ENCODE assay signal across 1 cellular context in the genomic region with DNA sequence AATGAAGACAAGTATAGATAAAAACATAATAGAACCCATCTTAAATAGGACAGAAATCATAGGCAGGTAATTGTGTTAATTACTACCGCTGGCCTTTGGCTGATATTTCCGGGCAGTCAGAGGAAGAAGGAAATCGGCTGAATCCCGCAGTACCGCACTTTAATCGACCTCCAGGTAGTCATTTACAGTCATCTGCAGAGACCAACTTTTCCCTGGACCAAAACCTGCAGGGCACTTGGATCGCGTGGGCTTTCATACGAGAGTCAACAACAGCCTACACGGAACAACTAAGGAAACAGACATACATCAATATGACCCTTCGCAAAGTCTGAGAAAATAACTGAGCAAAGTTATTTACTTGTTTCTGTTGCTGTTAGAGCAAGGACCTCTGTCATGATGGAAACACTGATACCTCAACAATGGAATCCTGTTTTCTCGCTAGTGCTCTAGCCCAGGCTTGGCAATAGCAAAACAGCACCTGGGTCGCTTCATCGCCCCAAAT.
TF ChIP-seq lines count a peak whose summit lies in the region.

No MANE protein-coding gene starts in this region.

TF ChIP-seq in IMR-90, 13 proteins besides CTCF, POLR2A, EP300 and RAD21 (continued from another document):
- TF ChIP-seq, protein P1, sequence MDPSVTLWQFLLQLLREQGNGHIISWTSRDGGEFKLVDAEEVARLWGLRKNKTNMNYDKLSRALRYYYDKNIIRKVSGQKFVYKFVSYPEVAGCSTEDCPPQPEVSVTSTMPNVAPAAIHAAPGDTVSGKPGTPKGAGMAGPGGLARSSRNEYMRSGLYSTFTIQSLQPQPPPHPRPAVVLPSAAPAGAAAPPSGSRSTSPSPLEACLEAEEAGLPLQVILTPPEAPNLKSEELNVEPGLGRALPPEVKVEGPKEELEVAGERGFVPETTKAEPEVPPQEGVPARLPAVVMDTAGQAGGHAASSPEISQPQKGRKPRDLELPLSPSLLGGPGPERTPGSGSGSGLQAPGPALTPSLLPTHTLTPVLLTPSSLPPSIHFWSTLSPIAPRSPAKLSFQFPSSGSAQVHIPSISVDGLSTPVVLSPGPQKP (IDR thresholded peaks at IDR 0.05; ENCODE audit: borderline replicate concordance, low read depth, low read length): no peak
- TF ChIP-seq RFX5 (IDR thresholded peaks at IDR 0.05; ENCODE audit: low read depth, low read length) (no peak), FOS (IDR thresholded peaks at IDR 0.05; ENCODE audit: low read depth, low read length) (no peak), RCOR1 (IDR thresholded peaks at IDR 0.05; ENCODE audit: insufficient replicate concordance, low read length) (no peak)
